In the genomic region with DNA sequence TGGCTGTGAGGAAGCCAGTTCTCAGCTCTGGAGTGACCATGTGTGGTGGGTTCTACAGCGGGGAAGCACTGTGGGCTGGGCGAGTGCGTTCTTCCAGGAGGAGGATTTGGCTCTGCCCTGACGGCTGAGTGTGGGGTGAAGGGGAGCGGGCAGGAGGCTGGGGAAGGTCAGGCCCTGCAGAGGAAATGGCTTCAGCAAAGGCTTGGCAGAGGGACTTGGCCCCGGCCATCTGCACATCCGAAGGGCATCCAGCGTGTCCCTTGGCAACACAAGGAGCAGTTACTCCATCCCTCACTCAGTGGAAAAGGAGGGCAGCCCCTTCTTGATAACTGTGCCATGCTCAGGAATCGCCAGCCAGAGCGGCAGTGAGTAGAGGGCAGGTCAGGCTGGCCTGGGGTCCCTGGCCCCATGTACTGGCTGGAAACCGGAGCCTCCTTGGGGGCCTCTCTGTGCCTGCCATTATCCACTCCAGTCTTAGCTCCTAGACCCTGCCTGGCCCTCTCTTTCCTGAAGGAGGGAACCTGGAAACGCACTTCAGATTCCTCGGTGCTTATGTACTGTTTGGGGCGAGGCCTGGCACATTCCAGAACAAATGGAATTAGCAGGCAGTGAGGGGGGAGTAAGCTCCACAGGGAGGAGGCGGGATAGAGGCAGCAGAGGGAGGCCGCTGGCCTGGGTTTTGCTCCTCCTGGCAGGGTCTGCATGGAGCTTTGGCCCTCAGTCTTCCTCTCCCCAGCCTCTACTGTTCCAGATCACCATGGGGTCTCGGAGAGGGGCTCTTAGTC, we compare ENCODE assay signal across 11 cellular contexts.
DNase-seq lines count a peak whose midpoint lies in the region; FAIRE-seq and TF ChIP-seq lines count a peak whose summit lies in the region.
"Had no signal": no experiment of that assay in that cellular context is flagged by ENCODE, and none has a peak within 500 bp of the region (broad histone marks: within the 10 kb centered on the region; RNA-seq: fewer than 3 reads in every experiment).

No MANE protein-coding gene starts in this region.

- no peaks in the 10 kb centered on the region for H3K9me3 Mint-ChIP-seq in chondrocyte (ENCODE audit: low read depth)

- H3K9ac ChIP-seq in keratinocyte (ENCODE audit: control insufficient read depth, extremely low read depth, insufficient read depth, low read length) (no peak overlapping the region), skeletal muscle tissue (ENCODE audit: low read depth in 1 of 3, low read length in 3 of 3) (peak overlapping the region in 1 of 3 donors; percentile 25)

- no peaks in the 10 kb centered on the region for H3K9me1 ChIP-seq in keratinocyte (ENCODE audit: control insufficient read depth, extremely low read depth, insufficient read depth, low read length)

- no peaks in the 10 kb centered on the region for H4K20me1 ChIP-seq in keratinocyte (ENCODE audit: control insufficient read depth, extremely low read depth, insufficient read depth, low read length)

- H3K27me3 ChIP-seq in H7 (ENCODE audit: control insufficient read depth, insufficient read depth, low read length) (no peaks in the 10 kb centered on the region), keratinocyte (ENCODE audit: control insufficient read depth, extremely low read depth, insufficient read depth, low read length) (peaks cover 9% of the 10 kb centered on the region), skeletal muscle tissue (ENCODE audit: control insufficient read depth in 3 of 3, insufficient read depth in 3 of 3, low read length in 3 of 3) (no peaks in the 10 kb centered on the region)
- H3K27me3 ChIP-seq: adrenal gland had no signal

- H3K9me3 ChIP-seq in keratinocyte (ENCODE audit: control insufficient read depth, low read depth, low read length) (no peaks in the 10 kb centered on the region), skeletal muscle tissue (ENCODE audit: control insufficient read depth in 3 of 3, low read length in 3 of 3) (no peaks in the 10 kb centered on the region)
- H3K9me3 ChIP-seq: adrenal gland had no signal

- H3K4me1 Mint-ChIP-seq in chondrocyte (ENCODE audit: low read depth) = peaks cover 46% of the 10 kb centered on the region

- no peak for FAIRE-seq in keratinocyte (lab: Jason Lieb, UNC)

- TF ChIP-seq CTCF in chondrocyte (IDR thresholded peaks at IDR 0.05) (no peak), keratinocyte (optimal IDR thresholded peaks at IDR 0.05 in 1 of 3, IDR thresholded peaks at IDR 0.05 in 1 of 3, conservative IDR thresholded peaks at IDR 0.05 in 1 of 3; ENCODE audit: extremely low read depth in 1 of 3, insufficient read depth in 2 of 3, low read length in 3 of 3) (no peak)

- H3K4me1 ChIP-seq in keratinocyte (ENCODE audit: control insufficient read depth, extremely low read depth, insufficient read depth, low read length) (peaks cover 6% of the 10 kb centered on the region), skeletal muscle tissue (ENCODE audit: control insufficient read depth in 3 of 3, insufficient read depth in 3 of 3, low read length in 3 of 3) (peaks cover 10 to 23% (median 13%) of the 10 kb centered on the region in 3 donors)

- H3K4me3 Mint-ChIP-seq in chondrocyte (ENCODE audit: unreplicated experiment) = no peak overlapping the region

- H3K4me3 ChIP-seq in H7 (ENCODE audit: insufficient read depth, low read depth, low read length) (no peak overlapping the region), keratinocyte (ENCODE audit: control insufficient read depth in 2 of 3, extremely low read depth in 1 of 3, insufficient read depth in 2 of 3, low read depth in 1 of 3, low read length in 3 of 3) (no peak overlapping the region), skeletal muscle tissue (ENCODE audit: low read length in 3 of 3) (no peak overlapping the region)
- H3K4me3 ChIP-seq: adrenal gland had no signal

- H3K27ac ChIP-seq in keratinocyte (ENCODE audit: control insufficient read depth, insufficient read depth, low read length) = no peak overlapping the region
- H3K27ac ChIP-seq in skeletal muscle tissue (ENCODE audit: low read depth, low read length) = peak overlapping the region; percentile 30

- peak; percentile 69 for DNase-seq in H7
- no peak for DNase-seq in chondrocyte (ENCODE audit: low spot score)
- DNase-seq in keratinocyte (ENCODE audit: low read depth, low spot score) = no peak
- DNase-seq in NCI-H2227 treated with DMSO at 0.1 percent for 48 hours (lab: John Stamatoyannopoulos, UW) = no peak
- no peak for DNase-seq in NOMO-1 (lab: John Stamatoyannopoulos, UW; ENCODE audit: unreplicated experiment in 2 of 2)
- DNase-seq in NCI-H2029 treated with DMSO at 0.1 percent for 48 hours (lab: John Stamatoyannopoulos, UW) = no peak
- DNase-seq in activated naive CD4-positive, alpha-beta T cell (lab: John Stamatoyannopoulos, UW) = no peak
- DNase-seq: NCI-H1417 treated with DMSO at 0.1 percent for 48 hours, SIG-M5 had no signal

- H3K36me3 ChIP-seq in H7 (replicated peaks; ENCODE audit: control insufficient read depth, insufficient read depth, low read length) (no peaks in the 10 kb centered on the region), keratinocyte (ENCODE audit: control insufficient read depth in 2 of 2, extremely low read depth in 1 of 2, insufficient read depth in 2 of 2, low read length in 2 of 2) (no peaks in the 10 kb centered on the region), skeletal muscle tissue (ENCODE audit: control insufficient read depth in 3 of 3, insufficient read depth in 3 of 3, low read length in 3 of 3) (no peaks in the 10 kb centered on the region)
- H3K36me3 ChIP-seq: adrenal gland had no signal

- dilution Hi-C loops in keratinocyte (cut with MboI; ENCODE audit: extremely low pct_ligation_motif_present, low sequenced_read_pairs) = no loop called here

- H3K27me3 Mint-ChIP-seq in chondrocyte (ENCODE audit: low read depth) = no peaks in the 10 kb centered on the region

- H3K27ac Mint-ChIP-seq in chondrocyte (ENCODE audit: unreplicated experiment) = peak overlapping the region; percentile 49

- H3K79me2 ChIP-seq in keratinocyte (ENCODE audit: control insufficient read depth, insufficient read depth, low read length) = no peaks in the 10 kb centered on the region

- no peak overlapping the region for H3K4me2 ChIP-seq in keratinocyte (ENCODE audit: control insufficient read depth, extremely low read depth, insufficient read depth, low read depth, low read length)

- H3K36me3 Mint-ChIP-seq in chondrocyte (ENCODE audit: low read depth) = no peaks in the 10 kb centered on the region

- peak overlapping the region; percentile 33 for H2AFZ ChIP-seq in keratinocyte (ENCODE audit: control insufficient read depth, low read length)
